Comparison of ENCODE assay signal across 15 cellular contexts in the genomic region with DNA sequence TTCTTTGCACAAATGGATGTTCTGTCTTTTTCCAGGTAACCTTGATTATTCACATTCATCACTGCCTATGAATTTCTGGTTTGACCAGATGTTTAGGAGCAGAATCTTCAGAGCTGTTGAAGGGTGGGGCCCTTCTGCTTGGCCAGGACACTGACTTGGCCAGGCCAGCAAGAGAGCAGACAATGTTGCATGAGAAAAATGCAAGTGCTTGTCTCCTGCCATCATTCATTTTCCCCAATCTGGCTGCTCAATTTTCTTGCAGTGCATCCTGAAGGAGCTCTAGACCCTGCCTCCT. TPM values are rescaled to one million over a fixed set of nuclear protein-coding genes. Genes with fewer than 3 reads are reported as not detected.
A peak's percentile ranks its signal among the peaks of the same experiment; 100 is the strongest.
DNase-seq lines count a peak whose midpoint lies in the region; ATAC-seq and TF ChIP-seq lines count a peak whose summit lies in the region.
"Had no signal": no experiment of that assay in that cellular context is flagged by ENCODE, and none has a peak within 500 bp of the region (broad histone marks: within the 10 kb centered on the region; RNA-seq: fewer than 3 reads in every experiment).

No MANE protein-coding gene starts in this region.

- DNase-seq in breast epithelium (ENCODE audit: low spot score in 2 of 2) (no peak), MCF 10A (ENCODE audit: unreplicated experiment) (no peak), Peyer's patch (no peak), lower lobe of right lung (no peak), sigmoid colon (no peak), tibial artery (no peak)
- DNase-seq: 8988T; activated CD4-positive, CD25-positive, alpha-beta regulatory T cell; activated naive CD4-positive, alpha-beta T cell treated with anti-CD3 and anti-CD28 coated beads for 36 hours; natural killer cell; SK-N-SH had no signal

- TF ChIP-seq EP300 in sigmoid colon (IDR thresholded peaks at IDR 0.05) = no peak

- TF ChIP-seq POLR2A in breast epithelium (IDR thresholded peaks at IDR 0.05) (no peak), Peyer's patch (IDR thresholded peaks at IDR 0.05) (no peak), sigmoid colon (IDR thresholded peaks at IDR 0.05) (no peak)

- POLR2A ChIA-PET in MCF 10A (lab: Yijun Ruan, JAX) = interaction anchor here (0.6 to 3.6 kb wide), 2 partner anchors 14 to 41 kb away, joined by 3 to 28 read pairs; no protein-coding TSS in a partner anchor

- no peaks in the 10 kb centered on the region for H3K9me3 Mint-ChIP-seq in MCF 10A (ENCODE audit: unreplicated experiment)
- H3K9me3 Mint-ChIP-seq: activated naive CD4-positive, alpha-beta T cell treated with anti-CD3 and anti-CD28 coated beads for 36 hours; natural killer cell had no signal

- no peak overlapping the region for H3K4me3 Mint-ChIP-seq in MCF 10A (ENCODE audit: unreplicated experiment)
- H3K4me3 Mint-ChIP-seq: activated naive CD4-positive, alpha-beta T cell treated with anti-CD3 and anti-CD28 coated beads for 36 hours; natural killer cell had no signal

- BruUV-seq in MCF 10A (replicated peaks; lab: Mats Ljungman, UMichigan) = no TSS peak

- H3K36me3 ChIP-seq in breast epithelium (no peaks in the 10 kb centered on the region), Peyer's patch (no peaks in the 10 kb centered on the region), lower lobe of right lung (no peaks in the 10 kb centered on the region), sigmoid colon (no peaks in the 10 kb centered on the region), tibial artery (no peaks in the 10 kb centered on the region)

- H3K4me3 ChIP-seq in breast epithelium (no peak overlapping the region), Peyer's patch (peak overlapping the region in 3 of 4 donors; percentile 5 to 43 (median 27)), lower lobe of right lung (peak overlapping the region; percentile 18), sigmoid colon (no peak overlapping the region), tibial artery (no peak overlapping the region)

- peak overlapping the region; percentile 59 to 64 for H3K27ac ChIP-seq in breast epithelium
- peak overlapping the region; percentile 76 to 87 (median 82) for H3K27ac ChIP-seq in Peyer's patch
- H3K27ac ChIP-seq in lower lobe of right lung = peak overlapping the region; percentile 15
- H3K27ac ChIP-seq in sigmoid colon = peak overlapping the region in 1 of 4 donors; percentile 42
- H3K27ac ChIP-seq in tibial artery = no peak overlapping the region

- H3K36me3 Mint-ChIP-seq in MCF 10A (ENCODE audit: insufficient read depth, unreplicated experiment) = no peaks in the 10 kb centered on the region
- H3K36me3 Mint-ChIP-seq: natural killer cell had no signal

- H3K27me3 ChIP-seq in breast epithelium = no peaks in the 10 kb centered on the region
- no peaks in the 10 kb centered on the region for H3K27me3 ChIP-seq in Peyer's patch
- no peaks in the 10 kb centered on the region for H3K27me3 ChIP-seq in lower lobe of right lung (ENCODE audit: low read depth)
- H3K27me3 ChIP-seq in sigmoid colon = no peaks in the 10 kb centered on the region
- no peaks in the 10 kb centered on the region for H3K27me3 ChIP-seq in tibial artery

- H3K9me3 ChIP-seq in breast epithelium (no peaks in the 10 kb centered on the region), Peyer's patch (no peaks in the 10 kb centered on the region), lower lobe of right lung (no peaks in the 10 kb centered on the region), sigmoid colon (no peaks in the 10 kb centered on the region), tibial artery (no peaks in the 10 kb centered on the region)
- H3K9me3 ChIP-seq: SK-N-SH had no signal

- TF ChIP-seq CTCF in breast epithelium (IDR thresholded peaks at IDR 0.05) (no peak), MCF 10A (IDR thresholded peaks at IDR 0.05; ENCODE audit: unreplicated experiment) (no peak), Peyer's patch (IDR thresholded peaks at IDR 0.05) (no peak), lower lobe of right lung (IDR thresholded peaks at IDR 0.05) (no peak), sigmoid colon (IDR thresholded peaks at IDR 0.05) (no peak), tibial artery (IDR thresholded peaks at IDR 0.05) (no peak)

- ATAC-seq in lower lobe of right lung = no peak
- ATAC-seq in GM21367 (IDR thresholded peaks at IDR 0.05; ENCODE audit: unreplicated experiment) = no peak
- ATAC-seq in GM19395 (IDR thresholded peaks at IDR 0.05; ENCODE audit: unreplicated experiment) = no peak
- ATAC-seq: left lobe of liver, natural killer cell had no signal

- H3K27ac Mint-ChIP-seq in MCF 10A (ENCODE audit: low read depth, unreplicated experiment) = no peak overlapping the region
- H3K27ac Mint-ChIP-seq: activated naive CD4-positive, alpha-beta T cell treated with anti-CD3 and anti-CD28 coated beads for 36 hours; natural killer cell had no signal

- peaks cover 27% of the 10 kb centered on the region for H3K4me1 Mint-ChIP-seq in MCF 10A (ENCODE audit: insufficient read depth, unreplicated experiment)
- H3K4me1 Mint-ChIP-seq: natural killer cell had no signal

- no peaks in the 10 kb centered on the region for H3K27me3 Mint-ChIP-seq in MCF 10A (ENCODE audit: insufficient read depth, unreplicated experiment)

- CTCF ChIA-PET in MCF 10A (lab: Yijun Ruan, JAX) = interaction anchor here (1.0 to 4.2 kb wide), 4 partner anchors 8 to 43 kb away, joined by 3 to 27 read pairs (median 10); no protein-coding TSS in a partner anchor

- intact Hi-C loops in breast epithelium (cut with DNase I; ENCODE audit: low total_unique reads) (no loop called here), MCF 10A (cut with micrococcal nuclease) (no loop called here), lower lobe of right lung (cut with DNase I) (no loop called here), sigmoid colon (cut with DNase I) (no loop called here), tibial artery (cut with DNase I; ENCODE audit: low total_unique reads) (no loop called here)

- peaks cover 0 to 8% of the 10 kb centered on the region in 2 donors for H3K4me1 ChIP-seq in breast epithelium
- peaks cover 6 to 17% (median 7%) of the 10 kb centered on the region in 4 donors for H3K4me1 ChIP-seq in Peyer's patch
- H3K4me1 ChIP-seq in lower lobe of right lung = peaks cover 18% of the 10 kb centered on the region
- H3K4me1 ChIP-seq in sigmoid colon = peaks cover 0 to 23% (median 10%) of the 10 kb centered on the region in 4 donors
- peaks cover 0 to 33% (median 18%) of the 10 kb centered on the region in 4 donors for H3K4me1 ChIP-seq in tibial artery

RNA-seq across cellular contexts. Expression of a gene that starts 1.6 kb away (rescaled TPM):
- total RNA-seq in breast epithelium (10 to 100 TPM in 2 of 3 donors, 1 to 10 TPM in 1; 2.9 to 16.0 (median 13.4) TPM), MCF 10A (2022) (1.0 and 1.1 TPM in 2 replicates), Peyer's patch (10 to 100 TPM; 49.3 to 79.5 (median 50.1) TPM), lower lobe of right lung (11.2 TPM), sigmoid colon (1 to 10 TPM in 3 of 4 donors, under 1 TPM in 1; 0.99 to 2.2 (median 1.6) TPM)
- polyA plus RNA-seq in sigmoid colon = 10 to 100 TPM in 1 of 3 donors, 1 to 10 TPM in 2; 8.6 to 24.0 (median 9.6) TPM
- total RNA-seq: activated naive CD4-positive, alpha-beta T cell treated with anti-CD3 and anti-CD28 coated beads for 36 hours had no signal
- polyA plus RNA-seq: SK-N-SH had no signal

RNA-seq across cellular contexts. Expression of a gene that starts 31.3 kb away (rescaled TPM):
- total RNA-seq in breast epithelium = not detected
- not detected in 2 replicates for total RNA-seq in MCF 10A (2022)
- not detected for total RNA-seq in Peyer's patch
- not detected for total RNA-seq in lower lobe of right lung
- total RNA-seq in sigmoid colon = not detected
- polyA plus RNA-seq in sigmoid colon = not detected
- total RNA-seq: cardiac septum, left lobe of liver, natural killer cell had no signal
- polyA plus RNA-seq: SK-N-SH had no signal

Comparison
In these comparisons a context has a peak if more than half of its experiments do, and no peak if none do; other contexts are left out.
1. H3K27ac ChIP-seq: peak in breast epithelium (2 of 2), Peyer's patch (4 of 4) and lower lobe of right lung (single experiment); none in tibial artery (0 of 2).
2. H3K4me3 ChIP-seq: peak in Peyer's patch (3 of 4) and lower lobe of right lung (single experiment); none in breast epithelium (0 of 3), sigmoid colon (0 of 4) and tibial artery (0 of 2).